Comparison of ENCODE assay signal across 10 cellular contexts in the genomic region with DNA sequence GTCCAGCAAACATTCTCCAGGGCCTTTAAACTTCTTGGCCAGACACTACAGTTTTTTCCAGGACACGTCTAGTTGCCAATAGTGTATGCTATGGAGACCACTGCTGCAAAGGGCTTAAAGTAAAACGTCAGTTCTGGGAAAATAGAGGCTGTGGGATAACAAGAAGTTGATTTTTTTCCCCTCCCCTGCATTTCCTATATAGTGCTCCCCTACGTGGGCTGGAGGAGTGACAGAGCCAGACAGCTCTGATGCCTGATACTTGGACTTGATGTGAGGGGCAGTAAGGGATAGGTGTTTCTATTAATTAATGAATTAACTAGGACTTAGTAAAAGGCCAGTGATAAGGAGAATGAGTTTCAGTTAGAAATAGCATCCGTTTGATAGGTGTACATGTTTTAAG. TPM values are rescaled to one million over a fixed set of nuclear protein-coding genes. Genes with fewer than 3 reads are reported as not detected.
DNase-seq lines count a peak whose midpoint lies in the region; ATAC-seq, FAIRE-seq and TF ChIP-seq lines count a peak whose summit lies in the region.
"Had no signal": no experiment of that assay in that cellular context is flagged by ENCODE, and none has a peak within 500 bp of the region (broad histone marks: within the 10 kb centered on the region; RNA-seq: fewer than 3 reads in every experiment).

No MANE protein-coding gene starts in this region.

- ATAC-seq in GM19395 (IDR thresholded peaks at IDR 0.05; ENCODE audit: unreplicated experiment), result no peak

- H3K4me3 ChIP-seq in HAP-1 (peak overlapping the region; percentile 81; the same call in 1 of the 2 replicates), kidney epithelial cell (ENCODE audit: low read depth, low read length) (peak overlapping the region; percentile 9), small intestine (ENCODE audit: low read depth in 1 of 2, low read length in 2 of 2) (peak overlapping the region in 1 of 2 donors; percentile 82)

- H3K27me3 ChIP-seq in HAP-1 (ENCODE audit: low read depth), result peaks cover 12% of the 10 kb centered on the region
- H3K27me3 ChIP-seq in kidney epithelial cell (ENCODE audit: control insufficient read depth, insufficient read depth, low read length), result no peaks in the 10 kb centered on the region
- H3K27me3 ChIP-seq in small intestine (ENCODE audit: control insufficient read depth in 2 of 2, insufficient read depth in 2 of 2, low read length in 2 of 2), result no peaks in the 10 kb centered on the region

- H3K27ac ChIP-seq in VCaP (peak overlapping the region; percentile 95), small intestine (ENCODE audit: low read depth in 1 of 2, low read length in 1 of 2) (peak overlapping the region; percentile 81 to 94)

- no peak for FAIRE-seq in small intestine (lab: Jason Lieb, UNC)

- whole genome bisulfite sequencing in small intestine, 3 donors, result 6 to 24% (median 19%) methylated on average over 4 of the region's 4 CpGs

- H3K9me3 ChIP-seq in HAP-1, result no peaks in the 10 kb centered on the region
- H3K9me3 ChIP-seq in small intestine (ENCODE audit: control insufficient read depth, low read depth), result no peaks in the 10 kb centered on the region

- H3K36me3 ChIP-seq in HAP-1 (replicated peaks), result 0 out of 2 replicates have a peak, but pooled peaks cover 4% of the 10 kb centered on the region
- no peaks in the 10 kb centered on the region for H3K36me3 ChIP-seq in kidney epithelial cell (ENCODE audit: control insufficient read depth, insufficient read depth, low read length)
- H3K36me3 ChIP-seq in small intestine (ENCODE audit: control insufficient read depth in 2 of 2, insufficient read depth in 2 of 2, low read length in 2 of 2), result no peaks in the 10 kb centered on the region

- H3K4me1 ChIP-seq in HAP-1 (peaks cover 17% of the 10 kb centered on the region), small intestine (ENCODE audit: control insufficient read depth in 2 of 2, insufficient read depth in 1 of 2, low read depth in 1 of 2, low read length in 1 of 2) (peaks cover 5 to 10% of the 10 kb centered on the region in 2 donors)

- in situ Hi-C loops in HAP-1 (cut with MboI; ENCODE audit: low sequenced_read_pairs) (no loop called here), GM13977 (cut with MboI; ENCODE audit: low pct_unique_long_range_greater_than_20kb, low sequenced_read_pairs, unreplicated experiment) (no loop called here)

- no peak for DNase-seq in HAP-1 (ENCODE audit: low spot score in 2 of 2)
- DNase-seq in kidney epithelial cell (ENCODE audit: low read depth), result no peak
- no peak for DNase-seq in small intestine
- DNase-seq in GM13977 (ENCODE audit: low spot score), result no peak
- DNase-seq in GM19240 (ENCODE audit: insufficient read length, low spot score), result no peak
- no peak for DNase-seq in KG1 (lab: John Stamatoyannopoulos, UW)
- DNase-seq: activated naive CD4-positive, alpha-beta T cell; NCI-H1694 treated with DMSO at 0.1 percent for 48 hours had no signal

- TF ChIP-seq CTCF in VCaP (conservative IDR thresholded peaks at IDR 0.05) (no peak), kidney epithelial cell (IDR thresholded peaks at IDR 0.05; ENCODE audit: insufficient read depth, low read length, poor library complexity, severe bottlenecking) (no peak), GM13977 (IDR thresholded peaks at IDR 0.05; ENCODE audit: extremely low read depth, insufficient read depth, missing control alignments) (no peak)

RNA-seq across cellular contexts. Expression of a gene that starts 2.4 kb away (rescaled TPM):
- total RNA-seq in kidney epithelial cell, result 14.0 and 15.1 TPM in 2 replicates
- polyA plus RNA-seq in small intestine, result 10 to 100 TPM; 11.6 to 27.9 (median 15.0) TPM

RNA-seq across cellular contexts. Expression of a gene that starts 46.6 kb away (rescaled TPM):
- total RNA-seq in kidney epithelial cell, result 4.7 and 9.7 TPM in 2 replicates
- polyA plus RNA-seq in small intestine, result 10 to 100 TPM in 1 of 3 donors, 1 to 10 TPM in 1, under 1 TPM in 1; 0.89 to 44.2 (median 4.6) TPM

RNA-seq across cellular contexts. Expression of a gene that starts 52.8 kb away (rescaled TPM):
- 3.4 and 5.1 TPM in 2 replicates for total RNA-seq in kidney epithelial cell
- polyA plus RNA-seq in small intestine, result 10 to 100 TPM in 2 of 3 donors, 1 to 10 TPM in 1; 3.8 to 32.5 (median 13.2) TPM
